ENCODE assay signal across 8 cellular contexts in the genomic region with DNA sequence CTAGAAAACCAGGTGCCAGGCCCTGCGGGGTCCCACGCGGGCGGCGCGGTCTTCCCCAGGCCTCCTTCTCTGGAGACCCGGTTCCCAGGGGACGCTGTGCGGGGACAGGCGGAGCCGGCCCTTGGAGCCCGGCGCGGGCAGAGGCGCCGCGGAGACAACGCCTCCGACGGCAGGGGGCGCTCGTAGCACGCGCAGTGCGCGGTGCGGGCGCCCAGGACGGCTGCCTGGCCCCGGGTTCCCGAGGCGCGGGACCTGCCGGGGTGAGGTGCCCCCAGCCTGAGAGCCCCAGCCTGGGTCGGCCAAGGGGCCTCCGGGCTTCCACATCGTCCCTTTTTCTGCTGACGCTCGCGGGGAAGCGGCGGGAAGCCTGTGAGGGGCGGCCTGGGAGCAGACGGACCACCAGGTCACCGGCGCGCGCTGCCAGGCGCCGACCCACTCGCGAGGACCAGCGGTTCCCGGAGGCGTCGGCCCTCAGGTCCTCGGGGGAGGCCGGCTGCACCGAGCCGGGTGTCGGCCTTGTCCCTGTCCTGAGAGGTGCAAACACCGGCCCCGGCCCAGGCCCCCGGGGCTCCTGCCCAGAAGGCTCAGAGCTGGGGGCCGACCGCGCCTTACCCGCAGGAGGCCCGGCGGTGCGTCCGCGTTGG. TPM values are rescaled to one million over a fixed set of nuclear protein-coding genes. Genes with fewer than 3 reads are reported as not detected.
DNase-seq lines count a peak whose midpoint lies in the region; ATAC-seq, FAIRE-seq and TF ChIP-seq lines count a peak whose summit lies in the region.

No MANE protein-coding gene starts in this region.

- WGBS in ovary, 3 donors: 1 to 3% (median 1%) methylated on average over 29 to 73 of the region's 73 CpGs

- ATAC-seq in HG03432 (IDR thresholded peaks at IDR 0.05; ENCODE audit: unreplicated experiment): peak; percentile 74
- ATAC-seq in Right ventricle myocardium inferior: peak; percentile 91

- TF ChIP-seq POLR2A in ovary (IDR thresholded peaks at IDR 0.05): no peak

- no peak for TF ChIP-seq EP300 in ovary (IDR thresholded peaks at IDR 0.05)

- intact Hi-C loops in Right ventricle myocardium inferior (cut with DNase I) (loop anchor here (2.0 to 5.0 kb wide), 4 partner anchors 500 to 1030 kb away; no protein-coding TSS in a partner anchor), ovary (cut with DNase I) (loop anchor here (5.0 to 10.0 kb wide), 9 partner anchors 300 to 1160 kb away; a partner anchor contains a TSS)

- H3K27me3 ChIP-seq in ovary: peaks cover 8% of the 10 kb centered on the region

- H3K27ac ChIP-seq in ovary: no peak overlapping the region

- in situ Hi-C loops in SK-MEL-5 (cut with HindIII; ENCODE audit: low pct_unique_long_range_greater_than_20kb, low sequenced_read_pairs): loop anchor here (10.0 kb wide), 1 partner anchor 500 kb away; no protein-coding TSS in a partner anchor

- peak overlapping the region; percentile 19 for H3K4me3 ChIP-seq in ovary

- H3K36me3 ChIP-seq in ovary: no peaks in the 10 kb centered on the region

- no peak for FAIRE-seq in urothelium cell line (lab: Jason Lieb, UNC)

- no peaks in the 10 kb centered on the region for H3K9me3 ChIP-seq in ovary

- H3K4me1 ChIP-seq in ovary (ENCODE audit: insufficient read depth): peaks cover 5% of the 10 kb centered on the region

- peak; percentile 49 to 67 for DNase-seq in NCI-H2081 (lab: John Stamatoyannopoulos, UW)
- no peak for DNase-seq in NCI-H2081 treated with DMSO at 0.1 percent for 48 hours (lab: John Stamatoyannopoulos, UW)
- DNase-seq in SK-MEL-5 (ENCODE audit: low read depth, low spot score): peak; percentile 74
- peak; percentile 48 to 67 (median 58) for DNase-seq in activated naive CD4-positive, alpha-beta T cell (lab: John Stamatoyannopoulos, UW)
- peak; percentile 89 for DNase-seq in Right ventricle myocardium inferior (ENCODE audit: missing footprints)
- DNase-seq in ovary: peak; percentile 34 to 79 (median 71)
- peak; percentile 84 for DNase-seq in urothelium cell line (ENCODE audit: low spot score)

- peak; percentile 89 to 93 (median 89) for TF ChIP-seq CTCF in ovary (IDR thresholded peaks at IDR 0.05)

RNA-seq across cellular contexts. Expression of a gene that starts 5.2 kb away (rescaled TPM):
- 9.4 and 10.3 TPM in 2 replicates for total RNA-seq in SK-MEL-5 (2014; rRNA removed; shearing (Covaris generic))
- 24.0 and 32.2 TPM in 2 replicates for polyA plus RNA-seq in SK-MEL-5 (2015; cell fraction: cytosol; rRNA removed)
- polyA plus RNA-seq in SK-MEL-5 (2015; cell fraction: nucleus; rRNA removed): 15.0 and 15.6 TPM in 2 replicates
- 2.7 TPM for total RNA-seq in Right ventricle myocardium inferior
- total RNA-seq in ovary: 10 to 100 TPM in 1 of 7 donors, 1 to 10 TPM in 6; 4.3 to 15.9 (median 5.8) TPM
- polyA plus RNA-seq in ovary: 10 to 100 TPM in 1 of 2 donors, 1 to 10 TPM in 1; 6.5 to 21.2 TPM
